Comparison of ENCODE assay signal across 10 cellular contexts in genomic region chr18:58402247-58402646, GRCh38.
DNase-seq lines count a peak whose midpoint lies in the region; ATAC-seq and TF ChIP-seq lines count a peak whose summit lies in the region.
"Had no signal": no experiment of that assay in that cellular context is flagged by ENCODE, and none has a peak within 500 bp of the region (broad histone marks: within the 10 kb centered on the region; RNA-seq: fewer than 3 reads in every experiment).

No MANE protein-coding gene starts in this region.

- no peaks in the 10 kb centered on the region for H3K27me3 ChIP-seq in sigmoid colon
- H3K27me3 ChIP-seq: tibial artery had no signal

- TF ChIP-seq CTCF in fibroblast of the aortic adventitia (IDR thresholded peaks at IDR 0.05; ENCODE audit: insufficient read depth, low read length), result no peak
- TF ChIP-seq CTCF in sigmoid colon (IDR thresholded peaks at IDR 0.05), result peak in 1 of 4 experiments; percentile 15

- ATAC-seq in HG03280 (IDR thresholded peaks at IDR 0.05; ENCODE audit: unreplicated experiment) (no peak), GM18502 (IDR thresholded peaks at IDR 0.05; ENCODE audit: poor library complexity, unreplicated experiment) (no peak)

- no peaks in the 10 kb centered on the region for H3K9me3 ChIP-seq in sigmoid colon
- H3K9me3 ChIP-seq: tibial artery had no signal

- intact Hi-C loops in sigmoid colon (cut with DNase I), result no loop called here

- TF ChIP-seq EP300 in sigmoid colon (IDR thresholded peaks at IDR 0.05), result no peak

- peak; percentile 17 for DNase-seq in LoVo (ENCODE audit: low spot score)
- peak; percentile 95 for DNase-seq in RPMI7951 (ENCODE audit: low read depth)
- peak; percentile 17 for DNase-seq in fibroblast of the aortic adventitia (ENCODE audit: low read depth)
- DNase-seq in sigmoid colon, result no peak
- DNase-seq in activated CD4-positive, alpha-beta T cell treated with anti-CD3 and anti-CD28 coated beads for 1 hour, result no peak
- no peak for DNase-seq in hippocampal formation (lab: John Stamatoyannopoulos, UW)
- DNase-seq: activated CD8-positive, alpha-beta memory T cell treated with anti-CD3 and anti-CD28 coated beads, Interleukin-2, amount 50 U/mL, for 48 hours had no signal

- H3K4me3 ChIP-seq in fibroblast of the aortic adventitia (ENCODE audit: low read depth, low read length) (no peak overlapping the region), sigmoid colon (no peak overlapping the region)
- H3K4me3 ChIP-seq: tibial artery had no signal

- no peak for TF ChIP-seq POLR2A in sigmoid colon (IDR thresholded peaks at IDR 0.05)

- H3K36me3 ChIP-seq in sigmoid colon, result peaks cover 0 to 4% (median 2%) of the 10 kb centered on the region in 4 donors
- H3K36me3 ChIP-seq: tibial artery had no signal

- H3K4me1 ChIP-seq in sigmoid colon, result peaks cover 0 to 37% (median 17%) of the 10 kb centered on the region in 4 donors
- H3K4me1 ChIP-seq: tibial artery had no signal

- peak overlapping the region in 3 of 4 donors; percentile 44 to 58 (median 46) for H3K27ac ChIP-seq in sigmoid colon
- H3K27ac ChIP-seq: tibial artery had no signal

- WGBS in sigmoid colon, 2 donors, result 25 to 67% methylated on average over 9 of the region's 9 CpGs

Comparison
In these comparisons a context has a peak if more than half of its experiments do, and no peak if none do; other contexts are left out.
1. DNase-seq: peak in LoVo (single experiment), RPMI7951 (single experiment) and fibroblast of the aortic adventitia (single experiment); none in sigmoid colon (single experiment), activated CD4-positive, alpha-beta T cell treated with anti-CD3 and anti-CD28 coated beads for 1 hour (single experiment) and hippocampal formation (0 of 2).